In the genomic region with DNA sequence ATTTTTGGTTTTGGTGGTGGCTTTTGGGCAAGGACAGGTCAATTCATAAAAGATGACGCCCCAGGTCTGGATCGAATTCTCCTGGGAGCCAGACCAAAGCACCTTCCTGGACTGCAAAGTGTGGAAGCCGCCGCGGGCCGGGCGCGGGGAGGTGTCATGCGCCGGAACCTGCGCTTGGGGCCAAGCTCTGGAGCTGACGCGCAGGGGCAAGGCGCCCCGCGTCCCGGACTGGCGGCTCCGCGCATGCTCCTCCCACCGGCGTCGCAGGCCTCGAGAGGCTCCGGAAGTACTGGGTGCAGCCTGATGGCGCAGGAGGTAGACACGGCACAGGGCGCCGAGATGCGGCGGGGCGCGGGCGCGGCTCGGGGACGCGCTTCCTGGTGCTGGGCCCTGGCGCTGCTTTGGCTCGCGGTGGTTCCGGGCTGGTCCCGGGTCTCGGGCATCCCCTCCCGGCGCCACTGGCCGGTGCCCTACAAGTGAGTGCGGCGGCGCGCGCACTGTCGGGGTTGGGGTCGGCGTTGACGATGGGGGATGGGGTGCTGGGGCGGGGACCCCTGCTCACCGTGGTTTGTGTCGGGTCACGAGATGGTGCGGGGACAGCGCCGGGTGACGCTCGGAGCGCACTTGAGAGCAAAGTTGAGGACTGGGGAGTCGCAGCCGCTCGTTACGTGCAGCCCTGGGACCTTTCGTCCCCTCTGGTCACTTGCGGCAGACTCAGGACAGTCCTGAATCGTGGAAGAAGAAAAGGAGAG, we compare ENCODE assay signal across 1 cellular context.
TF ChIP-seq lines count a peak whose summit lies in the region.

A gene (plus strand): TSS at position 286 of the 752 bp plus-strand sequence. CDS start 18 bp downstream, at position 304.

TF ChIP-seq in HepG2, 621 proteins besides CTCF, POLR2A, EP300 and RAD21 (continued from another document and continues in another):
- TF ChIP-seq NFIB (CRISPR knock-in tag; IDR thresholded peaks at IDR 0.05; ENCODE audit: borderline replicate concordance) (no peak), AGO2 (optimal IDR thresholded peaks at IDR 0.05; ENCODE audit: low read depth, low read length) (peak; percentile 44), TARDBP (CRISPR knock-in tag; IDR thresholded peaks at IDR 0.05) (no peak; the same call in 1 of the 2 replicates), TBP (CRISPR knock-in tag; IDR thresholded peaks at IDR 0.05) (0 out of 2 replicates have a peak, but pooled peaks have one; percentile 84), ZNF607 (CRISPR knock-in tag; IDR thresholded peaks at IDR 0.05; ENCODE audit: borderline replicate concordance) (peak; percentile 98), SP4 (CRISPR knock-in tag; IDR thresholded peaks at IDR 0.05) (peak; percentile 63; the same call in 1 of the 2 replicates), ZBTB42 (CRISPR knock-in tag; IDR thresholded peaks at IDR 0.05) (peak; percentile 87; the same call in 1 of the 2 replicates), ZNF562 (CRISPR knock-in tag; IDR thresholded peaks at IDR 0.05; ENCODE audit: borderline replicate concordance) (no peak), CBFB (CRISPR knock-in tag; IDR thresholded peaks at IDR 0.05) (peak; percentile 88), ATF7 (IDR thresholded peaks at IDR 0.05) (no peak), ATF7 (CRISPR knock-in tag; IDR thresholded peaks at IDR 0.05) (0 out of 2 replicates have a peak, but pooled peaks have one; percentile 52), ZFP82 (CRISPR knock-in tag; IDR thresholded peaks at IDR 0.05; ENCODE audit: borderline replicate concordance) (peak; percentile 84; the same call in 1 of the 2 replicates), HES4 (CRISPR knock-in tag; IDR thresholded peaks at IDR 0.05; ENCODE audit: borderline replicate concordance) (peak; percentile 67; the same call in 1 of the 2 replicates), ZNF446 (CRISPR knock-in tag; IDR thresholded peaks at IDR 0.05) (no peak), KDM6A (CRISPR knock-in tag; IDR thresholded peaks at IDR 0.05; ENCODE audit: low read depth) (no peak), POGZ (CRISPR knock-in tag; IDR thresholded peaks at IDR 0.05) (peak; percentile 90), NCOR1 (IDR thresholded peaks at IDR 0.05; ENCODE audit: borderline replicate concordance, low read length) (no peak), ZIK1 (CRISPR knock-in tag; IDR thresholded peaks at IDR 0.05; ENCODE audit: borderline replicate concordance, low read depth) (no peak), PRMT3 (CRISPR knock-in tag; IDR thresholded peaks at IDR 0.05; ENCODE audit: borderline replicate concordance, low read depth) (no peak; the same call in 1 of the 2 replicates)
- TF ChIP-seq, protein P1, sequence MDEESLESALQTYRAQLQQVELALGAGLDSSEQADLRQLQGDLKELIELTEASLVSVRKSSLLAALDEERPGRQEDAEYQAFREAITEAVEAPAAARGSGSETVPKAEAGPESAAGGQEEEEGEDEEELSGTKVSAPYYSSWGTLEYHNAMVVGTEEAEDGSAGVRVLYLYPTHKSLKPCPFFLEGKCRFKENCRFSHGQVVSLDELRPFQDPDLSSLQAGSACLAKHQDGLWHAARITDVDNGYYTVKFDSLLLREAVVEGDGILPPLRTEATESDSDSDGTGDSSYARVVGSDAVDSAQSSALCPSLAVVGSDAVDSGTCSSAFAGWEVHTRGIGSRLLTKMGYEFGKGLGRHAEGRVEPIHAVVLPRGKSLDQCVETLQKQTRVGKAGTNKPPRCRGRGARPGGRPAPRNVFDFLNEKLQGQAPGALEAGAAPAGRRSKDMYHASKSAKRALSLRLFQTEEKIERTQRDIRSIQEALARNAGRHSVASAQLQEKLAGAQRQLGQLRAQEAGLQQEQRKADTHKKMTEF (CRISPR knock-in tag; IDR thresholded peaks at IDR 0.05): peak; percentile 96
- TF ChIP-seq, protein P2, sequence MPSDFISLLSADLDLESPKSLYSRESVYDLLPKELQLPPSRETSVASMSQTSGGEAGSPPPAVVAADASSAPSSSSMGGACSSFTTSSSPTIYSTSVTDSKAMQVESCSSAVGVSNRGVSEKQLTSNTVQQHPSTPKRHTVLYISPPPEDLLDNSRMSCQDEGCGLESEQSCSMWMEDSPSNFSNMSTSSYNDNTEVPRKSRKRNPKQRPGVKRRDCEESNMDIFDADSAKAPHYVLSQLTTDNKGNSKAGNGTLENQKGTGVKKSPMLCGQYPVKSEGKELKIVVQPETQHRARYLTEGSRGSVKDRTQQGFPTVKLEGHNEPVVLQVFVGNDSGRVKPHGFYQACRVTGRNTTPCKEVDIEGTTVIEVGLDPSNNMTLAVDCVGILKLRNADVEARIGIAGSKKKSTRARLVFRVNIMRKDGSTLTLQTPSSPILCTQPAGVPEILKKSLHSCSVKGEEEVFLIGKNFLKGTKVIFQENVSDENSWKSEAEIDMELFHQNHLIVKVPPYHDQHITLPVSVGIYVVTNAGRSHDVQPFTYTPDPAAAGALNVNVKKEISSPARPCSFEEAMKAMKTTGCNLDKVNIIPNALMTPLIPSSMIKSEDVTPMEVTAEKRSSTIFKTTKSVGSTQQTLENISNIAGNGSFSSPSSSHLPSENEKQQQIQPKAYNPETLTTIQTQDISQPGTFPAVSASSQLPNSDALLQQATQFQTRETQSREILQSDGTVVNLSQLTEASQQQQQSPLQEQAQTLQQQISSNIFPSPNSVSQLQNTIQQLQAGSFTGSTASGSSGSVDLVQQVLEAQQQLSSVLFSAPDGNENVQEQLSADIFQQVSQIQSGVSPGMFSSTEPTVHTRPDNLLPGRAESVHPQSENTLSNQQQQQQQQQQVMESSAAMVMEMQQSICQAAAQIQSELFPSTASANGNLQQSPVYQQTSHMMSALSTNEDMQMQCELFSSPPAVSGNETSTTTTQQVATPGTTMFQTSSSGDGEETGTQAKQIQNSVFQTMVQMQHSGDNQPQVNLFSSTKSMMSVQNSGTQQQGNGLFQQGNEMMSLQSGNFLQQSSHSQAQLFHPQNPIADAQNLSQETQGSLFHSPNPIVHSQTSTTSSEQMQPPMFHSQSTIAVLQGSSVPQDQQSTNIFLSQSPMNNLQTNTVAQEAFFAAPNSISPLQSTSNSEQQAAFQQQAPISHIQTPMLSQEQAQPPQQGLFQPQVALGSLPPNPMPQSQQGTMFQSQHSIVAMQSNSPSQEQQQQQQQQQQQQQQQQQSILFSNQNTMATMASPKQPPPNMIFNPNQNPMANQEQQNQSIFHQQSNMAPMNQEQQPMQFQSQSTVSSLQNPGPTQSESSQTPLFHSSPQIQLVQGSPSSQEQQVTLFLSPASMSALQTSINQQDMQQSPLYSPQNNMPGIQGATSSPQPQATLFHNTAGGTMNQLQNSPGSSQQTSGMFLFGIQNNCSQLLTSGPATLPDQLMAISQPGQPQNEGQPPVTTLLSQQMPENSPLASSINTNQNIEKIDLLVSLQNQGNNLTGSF (CRISPR knock-in tag; IDR thresholded peaks at IDR 0.05): peak; percentile 89; the same call in 1 of the 2 replicates
- TF ChIP-seq, protein P3, sequence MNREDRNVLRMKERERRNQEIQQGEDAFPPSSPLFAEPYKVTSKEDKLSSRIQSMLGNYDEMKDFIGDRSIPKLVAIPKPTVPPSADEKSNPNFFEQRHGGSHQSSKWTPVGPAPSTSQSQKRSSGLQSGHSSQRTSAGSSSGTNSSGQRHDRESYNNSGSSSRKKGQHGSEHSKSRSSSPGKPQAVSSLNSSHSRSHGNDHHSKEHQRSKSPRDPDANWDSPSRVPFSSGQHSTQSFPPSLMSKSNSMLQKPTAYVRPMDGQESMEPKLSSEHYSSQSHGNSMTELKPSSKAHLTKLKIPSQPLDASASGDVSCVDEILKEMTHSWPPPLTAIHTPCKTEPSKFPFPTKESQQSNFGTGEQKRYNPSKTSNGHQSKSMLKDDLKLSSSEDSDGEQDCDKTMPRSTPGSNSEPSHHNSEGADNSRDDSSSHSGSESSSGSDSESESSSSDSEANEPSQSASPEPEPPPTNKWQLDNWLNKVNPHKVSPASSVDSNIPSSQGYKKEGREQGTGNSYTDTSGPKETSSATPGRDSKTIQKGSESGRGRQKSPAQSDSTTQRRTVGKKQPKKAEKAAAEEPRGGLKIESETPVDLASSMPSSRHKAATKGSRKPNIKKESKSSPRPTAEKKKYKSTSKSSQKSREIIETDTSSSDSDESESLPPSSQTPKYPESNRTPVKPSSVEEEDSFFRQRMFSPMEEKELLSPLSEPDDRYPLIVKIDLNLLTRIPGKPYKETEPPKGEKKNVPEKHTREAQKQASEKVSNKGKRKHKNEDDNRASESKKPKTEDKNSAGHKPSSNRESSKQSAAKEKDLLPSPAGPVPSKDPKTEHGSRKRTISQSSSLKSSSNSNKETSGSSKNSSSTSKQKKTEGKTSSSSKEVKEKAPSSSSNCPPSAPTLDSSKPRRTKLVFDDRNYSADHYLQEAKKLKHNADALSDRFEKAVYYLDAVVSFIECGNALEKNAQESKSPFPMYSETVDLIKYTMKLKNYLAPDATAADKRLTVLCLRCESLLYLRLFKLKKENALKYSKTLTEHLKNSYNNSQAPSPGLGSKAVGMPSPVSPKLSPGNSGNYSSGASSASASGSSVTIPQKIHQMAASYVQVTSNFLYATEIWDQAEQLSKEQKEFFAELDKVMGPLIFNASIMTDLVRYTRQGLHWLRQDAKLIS (CRISPR knock-in tag; IDR thresholded peaks at IDR 0.05): no peak
- TF ChIP-seq, protein P4, sequence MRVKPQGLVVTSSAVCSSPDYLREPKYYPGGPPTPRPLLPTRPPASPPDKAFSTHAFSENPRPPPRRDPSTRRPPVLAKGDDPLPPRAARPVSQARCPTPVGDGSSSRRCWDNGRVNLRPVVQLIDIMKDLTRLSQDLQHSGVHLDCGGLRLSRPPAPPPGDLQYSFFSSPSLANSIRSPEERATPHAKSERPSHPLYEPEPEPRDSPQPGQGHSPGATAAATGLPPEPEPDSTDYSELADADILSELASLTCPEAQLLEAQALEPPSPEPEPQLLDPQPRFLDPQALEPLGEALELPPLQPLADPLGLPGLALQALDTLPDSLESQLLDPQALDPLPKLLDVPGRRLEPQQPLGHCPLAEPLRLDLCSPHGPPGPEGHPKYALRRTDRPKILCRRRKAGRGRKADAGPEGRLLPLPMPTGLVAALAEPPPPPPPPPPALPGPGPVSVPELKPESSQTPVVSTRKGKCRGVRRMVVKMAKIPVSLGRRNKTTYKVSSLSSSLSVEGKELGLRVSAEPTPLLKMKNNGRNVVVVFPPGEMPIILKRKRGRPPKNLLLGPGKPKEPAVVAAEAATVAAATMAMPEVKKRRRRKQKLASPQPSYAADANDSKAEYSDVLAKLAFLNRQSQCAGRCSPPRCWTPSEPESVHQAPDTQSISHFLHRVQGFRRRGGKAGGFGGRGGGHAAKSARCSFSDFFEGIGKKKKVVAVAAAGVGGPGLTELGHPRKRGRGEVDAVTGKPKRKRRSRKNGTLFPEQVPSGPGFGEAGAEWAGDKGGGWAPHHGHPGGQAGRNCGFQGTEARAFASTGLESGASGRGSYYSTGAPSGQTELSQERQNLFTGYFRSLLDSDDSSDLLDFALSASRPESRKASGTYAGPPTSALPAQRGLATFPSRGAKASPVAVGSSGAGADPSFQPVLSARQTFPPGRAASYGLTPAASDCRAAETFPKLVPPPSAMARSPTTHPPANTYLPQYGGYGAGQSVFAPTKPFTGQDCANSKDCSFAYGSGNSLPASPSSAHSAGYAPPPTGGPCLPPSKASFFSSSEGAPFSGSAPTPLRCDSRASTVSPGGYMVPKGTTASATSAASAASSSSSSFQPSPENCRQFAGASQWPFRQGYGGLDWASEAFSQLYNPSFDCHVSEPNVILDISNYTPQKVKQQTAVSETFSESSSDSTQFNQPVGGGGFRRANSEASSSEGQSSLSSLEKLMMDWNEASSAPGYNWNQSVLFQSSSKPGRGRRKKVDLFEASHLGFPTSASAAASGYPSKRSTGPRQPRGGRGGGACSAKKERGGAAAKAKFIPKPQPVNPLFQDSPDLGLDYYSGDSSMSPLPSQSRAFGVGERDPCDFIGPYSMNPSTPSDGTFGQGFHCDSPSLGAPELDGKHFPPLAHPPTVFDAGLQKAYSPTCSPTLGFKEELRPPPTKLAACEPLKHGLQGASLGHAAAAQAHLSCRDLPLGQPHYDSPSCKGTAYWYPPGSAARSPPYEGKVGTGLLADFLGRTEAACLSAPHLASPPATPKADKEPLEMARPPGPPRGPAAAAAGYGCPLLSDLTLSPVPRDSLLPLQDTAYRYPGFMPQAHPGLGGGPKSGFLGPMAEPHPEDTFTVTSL (CRISPR knock-in tag; IDR thresholded peaks at IDR 0.05; ENCODE audit: borderline replicate concordance): peak; percentile 39; the same call in 1 of the 2 replicates
- TF ChIP-seq, protein P5, sequence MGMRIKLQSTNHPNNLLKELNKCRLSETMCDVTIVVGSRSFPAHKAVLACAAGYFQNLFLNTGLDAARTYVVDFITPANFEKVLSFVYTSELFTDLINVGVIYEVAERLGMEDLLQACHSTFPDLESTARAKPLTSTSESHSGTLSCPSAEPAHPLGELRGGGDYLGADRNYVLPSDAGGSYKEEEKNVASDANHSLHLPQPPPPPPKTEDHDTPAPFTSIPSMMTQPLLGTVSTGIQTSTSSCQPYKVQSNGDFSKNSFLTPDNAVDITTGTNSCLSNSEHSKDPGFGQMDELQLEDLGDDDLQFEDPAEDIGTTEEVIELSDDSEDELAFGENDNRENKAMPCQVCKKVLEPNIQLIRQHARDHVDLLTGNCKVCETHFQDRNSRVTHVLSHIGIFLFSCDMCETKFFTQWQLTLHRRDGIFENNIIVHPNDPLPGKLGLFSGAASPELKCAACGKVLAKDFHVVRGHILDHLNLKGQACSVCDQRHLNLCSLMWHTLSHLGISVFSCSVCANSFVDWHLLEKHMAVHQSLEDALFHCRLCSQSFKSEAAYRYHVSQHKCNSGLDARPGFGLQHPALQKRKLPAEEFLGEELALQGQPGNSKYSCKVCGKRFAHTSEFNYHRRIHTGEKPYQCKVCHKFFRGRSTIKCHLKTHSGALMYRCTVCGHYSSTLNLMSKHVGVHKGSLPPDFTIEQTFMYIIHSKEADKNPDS (CRISPR knock-in tag; IDR thresholded peaks at IDR 0.05): peak; percentile 40; the same call in 1 of the 2 replicates
- TF ChIP-seq, protein P6, sequence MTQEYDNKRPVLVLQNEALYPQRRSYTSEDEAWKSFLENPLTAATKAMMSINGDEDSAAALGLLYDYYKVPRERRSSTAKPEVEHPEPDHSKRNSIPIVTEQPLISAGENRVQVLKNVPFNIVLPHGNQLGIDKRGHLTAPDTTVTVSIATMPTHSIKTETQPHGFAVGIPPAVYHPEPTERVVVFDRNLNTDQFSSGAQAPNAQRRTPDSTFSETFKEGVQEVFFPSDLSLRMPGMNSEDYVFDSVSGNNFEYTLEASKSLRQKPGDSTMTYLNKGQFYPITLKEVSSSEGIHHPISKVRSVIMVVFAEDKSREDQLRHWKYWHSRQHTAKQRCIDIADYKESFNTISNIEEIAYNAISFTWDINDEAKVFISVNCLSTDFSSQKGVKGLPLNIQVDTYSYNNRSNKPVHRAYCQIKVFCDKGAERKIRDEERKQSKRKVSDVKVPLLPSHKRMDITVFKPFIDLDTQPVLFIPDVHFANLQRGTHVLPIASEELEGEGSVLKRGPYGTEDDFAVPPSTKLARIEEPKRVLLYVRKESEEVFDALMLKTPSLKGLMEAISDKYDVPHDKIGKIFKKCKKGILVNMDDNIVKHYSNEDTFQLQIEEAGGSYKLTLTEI (CRISPR knock-in tag; conservative IDR thresholded peaks at IDR 0.05): no peak
- TF ChIP-seq, protein P7, sequence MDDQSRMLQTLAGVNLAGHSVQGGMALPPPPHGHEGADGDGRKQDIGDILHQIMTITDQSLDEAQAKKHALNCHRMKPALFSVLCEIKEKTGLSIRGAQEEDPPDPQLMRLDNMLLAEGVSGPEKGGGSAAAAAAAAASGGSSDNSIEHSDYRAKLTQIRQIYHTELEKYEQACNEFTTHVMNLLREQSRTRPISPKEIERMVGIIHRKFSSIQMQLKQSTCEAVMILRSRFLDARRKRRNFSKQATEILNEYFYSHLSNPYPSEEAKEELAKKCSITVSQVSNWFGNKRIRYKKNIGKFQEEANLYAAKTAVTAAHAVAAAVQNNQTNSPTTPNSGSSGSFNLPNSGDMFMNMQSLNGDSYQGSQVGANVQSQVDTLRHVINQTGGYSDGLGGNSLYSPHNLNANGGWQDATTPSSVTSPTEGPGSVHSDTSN (CRISPR knock-in tag; IDR thresholded peaks at IDR 0.05; ENCODE audit: borderline replicate concordance): peak; percentile 90
- TF ChIP-seq, protein P8, sequence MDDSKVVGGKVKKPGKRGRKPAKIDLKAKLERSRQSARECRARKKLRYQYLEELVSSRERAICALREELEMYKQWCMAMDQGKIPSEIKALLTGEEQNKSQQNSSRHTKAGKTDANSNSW (CRISPR knock-in tag; IDR thresholded peaks at IDR 0.05; ENCODE audit: borderline replicate concordance): peak; percentile 58; the same call in 1 of the 2 replicates
